Comparison of ENCODE assay signal across 1 cellular context in genomic region chr2:123485056-123485455, GRCh38.
TF ChIP-seq lines count a peak whose summit lies in the region.

No MANE protein-coding gene starts in this region.

TF ChIP-seq in SK-N-SH treated with all-trans-retinoic acid at 6 μM for 48 hours, 23 proteins besides CTCF, POLR2A, EP300 and RAD21 (continued from another document):
- TF ChIP-seq, protein P1, sequence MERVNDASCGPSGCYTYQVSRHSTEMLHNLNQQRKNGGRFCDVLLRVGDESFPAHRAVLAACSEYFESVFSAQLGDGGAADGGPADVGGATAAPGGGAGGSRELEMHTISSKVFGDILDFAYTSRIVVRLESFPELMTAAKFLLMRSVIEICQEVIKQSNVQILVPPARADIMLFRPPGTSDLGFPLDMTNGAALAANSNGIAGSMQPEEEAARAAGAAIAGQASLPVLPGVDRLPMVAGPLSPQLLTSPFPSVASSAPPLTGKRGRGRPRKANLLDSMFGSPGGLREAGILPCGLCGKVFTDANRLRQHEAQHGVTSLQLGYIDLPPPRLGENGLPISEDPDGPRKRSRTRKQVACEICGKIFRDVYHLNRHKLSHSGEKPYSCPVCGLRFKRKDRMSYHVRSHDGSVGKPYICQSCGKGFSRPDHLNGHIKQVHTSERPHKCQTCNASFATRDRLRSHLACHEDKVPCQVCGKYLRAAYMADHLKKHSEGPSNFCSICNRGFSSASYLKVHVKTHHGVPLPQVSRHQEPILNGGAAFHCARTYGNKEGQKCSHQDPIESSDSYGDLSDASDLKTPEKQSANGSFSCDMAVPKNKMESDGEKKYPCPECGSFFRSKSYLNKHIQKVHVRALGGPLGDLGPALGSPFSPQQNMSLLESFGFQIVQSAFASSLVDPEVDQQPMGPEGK (CRISPR knock-in tag; IDR thresholded peaks at IDR 0.05; ENCODE audit: borderline replicate concordance): no peak
- TF ChIP-seq BACH2 (CRISPR knock-in tag; IDR thresholded peaks at IDR 0.05; ENCODE audit: borderline replicate concordance) (no peak), ZNF70 (CRISPR knock-in tag; IDR thresholded peaks at IDR 0.05) (no peak), TCF4 (CRISPR knock-in tag; IDR thresholded peaks at IDR 0.05; ENCODE audit: borderline replicate concordance) (no peak), POU6F1 (CRISPR knock-in tag; IDR thresholded peaks at IDR 0.05; ENCODE audit: borderline replicate concordance, low read depth) (no peak), SNAI2 (CRISPR knock-in tag; IDR thresholded peaks at IDR 0.05) (no peak), PPARA (CRISPR knock-in tag; IDR thresholded peaks at IDR 0.05; ENCODE audit: borderline replicate concordance) (no peak)
